ENCODE assay signal across 1 cellular context in the genomic region with DNA sequence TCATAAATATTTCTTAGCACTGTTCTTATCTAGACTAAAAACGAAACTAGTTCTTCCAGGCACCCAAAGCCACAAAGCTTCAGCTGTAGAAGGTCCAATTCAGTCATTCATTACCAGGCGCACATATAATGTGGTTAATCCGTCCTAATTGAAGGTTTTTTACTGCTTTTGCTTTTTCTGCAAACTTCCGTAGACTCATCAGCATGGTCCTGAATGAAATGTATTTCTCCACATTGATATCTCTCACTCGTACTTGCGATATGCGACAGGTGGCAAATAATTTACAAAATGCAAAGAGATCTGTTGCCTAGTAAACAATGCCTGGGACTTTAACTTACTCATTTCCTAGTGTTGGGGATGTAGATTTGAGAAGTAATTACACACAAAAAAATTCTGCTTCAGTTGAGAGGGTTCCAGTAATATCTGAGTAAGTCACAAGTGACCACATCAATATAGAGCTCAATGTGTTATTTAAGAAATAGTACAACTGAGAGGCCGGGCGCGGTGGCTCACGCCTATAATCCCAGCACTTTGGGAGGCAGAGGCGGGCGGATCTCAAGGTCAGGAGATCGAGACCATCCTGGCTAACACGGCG.
A peak's percentile ranks its signal among the peaks of the same experiment; 100 is the strongest.
TF ChIP-seq lines count a peak whose summit lies in the region.

No MANE protein-coding gene starts in this region.

TF ChIP-seq in GM12878, 131 proteins besides CTCF, POLR2A, EP300 and RAD21 (continued from another document):
- no peak for TF ChIP-seq HDAC6 (IDR thresholded peaks at IDR 0.05; ENCODE audit: unreplicated experiment)
- TF ChIP-seq, protein P1, sequence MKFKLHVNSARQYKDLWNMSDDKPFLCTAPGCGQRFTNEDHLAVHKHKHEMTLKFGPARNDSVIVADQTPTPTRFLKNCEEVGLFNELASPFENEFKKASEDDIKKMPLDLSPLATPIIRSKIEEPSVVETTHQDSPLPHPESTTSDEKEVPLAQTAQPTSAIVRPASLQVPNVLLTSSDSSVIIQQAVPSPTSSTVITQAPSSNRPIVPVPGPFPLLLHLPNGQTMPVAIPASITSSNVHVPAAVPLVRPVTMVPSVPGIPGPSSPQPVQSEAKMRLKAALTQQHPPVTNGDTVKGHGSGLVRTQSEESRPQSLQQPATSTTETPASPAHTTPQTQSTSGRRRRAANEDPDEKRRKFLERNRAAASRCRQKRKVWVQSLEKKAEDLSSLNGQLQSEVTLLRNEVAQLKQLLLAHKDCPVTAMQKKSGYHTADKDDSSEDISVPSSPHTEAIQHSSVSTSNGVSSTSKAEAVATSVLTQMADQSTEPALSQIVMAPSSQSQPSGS (IDR thresholded peaks at IDR 0.05; ENCODE audit: low read length): no peak; the same call in 1 of the 2 replicates
- no peak for TF ChIP-seq MEF2B (IDR thresholded peaks at IDR 0.05; ENCODE audit: partially characterized antibody, poor library complexity, severe bottlenecking)
- TF ChIP-seq ZBED1 (IDR thresholded peaks at IDR 0.05; ENCODE audit: borderline replicate concordance): no peak
- TF ChIP-seq, protein P2, sequence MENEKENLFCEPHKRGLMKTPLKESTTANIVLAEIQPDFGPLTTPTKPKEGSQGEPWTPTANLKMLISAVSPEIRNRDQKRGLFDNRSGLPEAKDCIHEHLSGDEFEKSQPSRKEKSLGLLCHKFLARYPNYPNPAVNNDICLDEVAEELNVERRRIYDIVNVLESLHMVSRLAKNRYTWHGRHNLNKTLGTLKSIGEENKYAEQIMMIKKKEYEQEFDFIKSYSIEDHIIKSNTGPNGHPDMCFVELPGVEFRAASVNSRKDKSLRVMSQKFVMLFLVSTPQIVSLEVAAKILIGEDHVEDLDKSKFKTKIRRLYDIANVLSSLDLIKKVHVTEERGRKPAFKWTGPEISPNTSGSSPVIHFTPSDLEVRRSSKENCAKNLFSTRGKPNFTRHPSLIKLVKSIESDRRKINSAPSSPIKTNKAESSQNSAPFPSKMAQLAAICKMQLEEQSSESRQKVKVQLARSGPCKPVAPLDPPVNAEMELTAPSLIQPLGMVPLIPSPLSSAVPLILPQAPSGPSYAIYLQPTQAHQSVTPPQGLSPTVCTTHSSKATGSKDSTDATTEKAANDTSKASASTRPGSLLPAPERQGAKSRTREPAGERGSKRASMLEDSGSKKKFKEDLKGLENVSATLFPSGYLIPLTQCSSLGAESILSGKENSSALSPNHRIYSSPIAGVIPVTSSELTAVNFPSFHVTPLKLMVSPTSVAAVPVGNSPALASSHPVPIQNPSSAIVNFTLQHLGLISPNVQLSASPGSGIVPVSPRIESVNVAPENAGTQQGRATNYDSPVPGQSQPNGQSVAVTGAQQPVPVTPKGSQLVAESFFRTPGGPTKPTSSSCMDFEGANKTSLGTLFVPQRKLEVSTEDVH (IDR thresholded peaks at IDR 0.05; ENCODE audit: low read depth, partially characterized antibody): no peak
- no peak for TF ChIP-seq NRF1 (conservative IDR thresholded peaks at IDR 0.05; ENCODE audit: low read depth, low read length)
- no peak for TF ChIP-seq GABPA (IDR thresholded peaks at IDR 0.05; ENCODE audit: low read depth)
- TF ChIP-seq ZNF207 (IDR thresholded peaks at IDR 0.05; ENCODE audit: borderline replicate concordance): no peak
- peak; percentile 62 for TF ChIP-seq EED (IDR thresholded peaks at IDR 0.05; ENCODE audit: low read depth)
- TF ChIP-seq SPI1 (IDR thresholded peaks at IDR 0.05; ENCODE audit: borderline replicate concordance, insufficient read depth, low read depth, low read length): no peak
- TF ChIP-seq CBX3 (IDR thresholded peaks at IDR 0.05; ENCODE audit: borderline replicate concordance, low read depth): no peak
